ENCODE assay signal across 8 cellular contexts in genomic region chr21:36156339-36156814, GRCh38. TPM values are rescaled to one million over a fixed set of nuclear protein-coding genes. Genes with fewer than 3 reads are reported as not detected.
DNase-seq lines count a peak whose midpoint lies in the region; ATAC-seq and TF ChIP-seq lines count a peak whose summit lies in the region.

No MANE protein-coding gene starts in this region.

- peak; percentile 85 for ATAC-seq in RWPE2 (ENCODE audit: low read depth)

- H3K9me3 ChIP-seq in HAP-1: no peaks in the 10 kb centered on the region
- H3K9me3 ChIP-seq in RWPE2 (ENCODE audit: severe bottlenecking): no peaks in the 10 kb centered on the region

- H3K36me3 Mint-ChIP-seq in nephron (ENCODE audit: low read depth): no peaks in the 10 kb centered on the region

- H3K4me3 Mint-ChIP-seq in nephron: peak overlapping the region; percentile 78 to 89 (median 87)

- DNase-seq in EL (peak; percentile 98), HAP-1 (ENCODE audit: low spot score in 2 of 2) (peak; percentile 92 to 100), M059J (ENCODE audit: low read depth) (peak; percentile 97), RWPE2 (ENCODE audit: low spot score) (peak; percentile 96), fibroblast of the aortic adventitia (ENCODE audit: low read depth) (peak; percentile 99)
- DNase-seq in activated effector memory CD4-positive, alpha-beta T cell treated with Interleukin-2 at 50 U/mL for 16 hours: peak; percentile 100
- peak; percentile 100 for DNase-seq in stimulated activated naive CD4-positive, alpha-beta T cell treated with Interleukin-2 at 50 U/mL for 16 hours (lab: John Stamatoyannopoulos, UW)

- no peaks in the 10 kb centered on the region for H3K9me3 Mint-ChIP-seq in nephron

- no peaks in the 10 kb centered on the region for H3K36me3 ChIP-seq in HAP-1 (replicated peaks)
- no peaks in the 10 kb centered on the region for H3K36me3 ChIP-seq in RWPE2 (ENCODE audit: low read depth)

- H3K27me3 Mint-ChIP-seq in nephron (ENCODE audit: low read depth): peaks cover 31% of the 10 kb centered on the region

- H3K4me1 ChIP-seq in HAP-1: 0 out of 2 replicates have a peak, but pooled peaks cover 2% of the 10 kb centered on the region
- H3K4me1 ChIP-seq in RWPE2 (ENCODE audit: insufficient read depth, poor library complexity, severe bottlenecking): no peaks in the 10 kb centered on the region

- H3K4me3 ChIP-seq in HAP-1 (peak overlapping the region; percentile 71), RWPE2 (ENCODE audit: severe bottlenecking) (peak overlapping the region; percentile 58), fibroblast of the aortic adventitia (ENCODE audit: low read depth, low read length) (peak overlapping the region; percentile 86)

- in situ Hi-C loops in HAP-1 (cut with MboI; ENCODE audit: low sequenced_read_pairs): no loop called here

- H3K4me1 Mint-ChIP-seq in nephron: peaks cover 14% of the 10 kb centered on the region

- no peak overlapping the region for H3K27ac Mint-ChIP-seq in nephron

- H3K27ac ChIP-seq in RWPE2 (ENCODE audit: poor library complexity, severe bottlenecking): no peak overlapping the region

- TF ChIP-seq CTCF in RWPE2 (IDR thresholded peaks at IDR 0.05; ENCODE audit: poor library complexity, severe bottlenecking): no peak
- TF ChIP-seq CTCF in fibroblast of the aortic adventitia (IDR thresholded peaks at IDR 0.05; ENCODE audit: insufficient read depth, low read length): no peak
- no peak for TF ChIP-seq CTCF in nephron (IDR thresholded peaks at IDR 0.05; ENCODE audit: unreplicated experiment in 3 of 3)

- no peaks in the 10 kb centered on the region for H3K27me3 ChIP-seq in HAP-1 (ENCODE audit: low read depth)
- no peaks in the 10 kb centered on the region for H3K27me3 ChIP-seq in RWPE2 (ENCODE audit: insufficient read depth, poor library complexity, severe bottlenecking)

RNA-seq across cellular contexts. Expression of gene DOP1B, which starts 0.2 kb away (rescaled TPM):
- 46.8 and 54.3 TPM in 2 replicates for total RNA-seq in M059J (2014; rRNA removed; shearing (Covaris generic))
- total RNA-seq in fibroblast of the aortic adventitia (ENCODE audit: low replicate concordance): 2.6 and 25.8 TPM in 2 replicates

RNA-seq across cellular contexts. Expression of gene CBR3, which starts 21.5 kb away (rescaled TPM):
- total RNA-seq in M059J (2014; rRNA removed; shearing (Covaris generic)): 57.9 and 75.6 TPM in 2 replicates
- total RNA-seq in fibroblast of the aortic adventitia (ENCODE audit: low replicate concordance): 27.9 and 29.4 TPM in 2 replicates
